ENCODE assay signal across 9 cellular contexts in genomic region chr10:104580321-104580720, GRCh38.
DNase-seq lines count a peak whose midpoint lies in the region; ATAC-seq and TF ChIP-seq lines count a peak whose summit lies in the region.
"Had no signal": no experiment of that assay in that cellular context is flagged by ENCODE, and none has a peak within 500 bp of the region (broad histone marks: within the 10 kb centered on the region; RNA-seq: fewer than 3 reads in every experiment).

No MANE protein-coding gene starts in this region.

- H3K27ac ChIP-seq in caudate nucleus (ENCODE audit: low read depth, low read length) (no peak overlapping the region), mesendoderm (ENCODE audit: low read depth, low read length) (no peak overlapping the region), upper lobe of right lung (no peak overlapping the region)
- H3K27ac ChIP-seq: parathyroid adenoma had no signal

- peak overlapping the region; percentile 45 for H3K56ac ChIP-seq in mesendoderm (ENCODE audit: low read length)

- intact Hi-C loops in upper lobe of right lung (cut with DNase I) = no loop called here

- H2BK5ac ChIP-seq in mesendoderm (ENCODE audit: low read length) = no peak overlapping the region

- H3K4ac ChIP-seq in mesendoderm (ENCODE audit: low read depth, low read length) = no peak overlapping the region

- no CpG with 5 or more reads among the region's 13 CpGs for WGBS in mesendoderm (ENCODE audit: extremely low coverage, insufficient coverage, low lambda C conversion rate)

- H2AK5ac ChIP-seq in mesendoderm (ENCODE audit: low read length) = no peak overlapping the region

- no peaks in the 10 kb centered on the region for H3K9me3 ChIP-seq in upper lobe of right lung

- H3K36me3 Mint-ChIP-seq in HFFc6 (ENCODE audit: low read depth) = no peaks in the 10 kb centered on the region

- DNase-seq in AG09309 (ENCODE audit: low read depth) = peak; percentile 32
- DNase-seq in HFFc6 = peak; percentile 58
- peak in 36 of 61 donors; percentile 3 to 71 (median 22) for DNase-seq in caudate nucleus (lab: John Stamatoyannopoulos, UW)
- no peak for DNase-seq in mesendoderm
- DNase-seq in glomerular visceral epithelial cell (ENCODE audit: extremely low spot score) = no peak
- no peak for DNase-seq in upper lobe of right lung

- peak overlapping the region; percentile 85 for H3K4me3 Mint-ChIP-seq in HFFc6

- no peaks in the 10 kb centered on the region for H3K9me3 Mint-ChIP-seq in HFFc6

- no peak overlapping the region for H3K23ac ChIP-seq in mesendoderm (ENCODE audit: low read length)

- no peaks in the 10 kb centered on the region for H3K79me1 ChIP-seq in mesendoderm (ENCODE audit: low read length)

- H2BK120ac ChIP-seq in mesendoderm (ENCODE audit: low read depth, low read length) = no peak overlapping the region

- H3K36me3 ChIP-seq in mesendoderm (ENCODE audit: control insufficient read depth, insufficient read depth, low read length) = no peaks in the 10 kb centered on the region
- no peaks in the 10 kb centered on the region for H3K36me3 ChIP-seq in upper lobe of right lung

- H3K27ac Mint-ChIP-seq in HFFc6 = peak overlapping the region; percentile 89

- H3K4me1 Mint-ChIP-seq in HFFc6 (ENCODE audit: low read depth) = peaks cover 37% of the 10 kb centered on the region

- H4K5ac ChIP-seq in mesendoderm (ENCODE audit: low read length) = no peak overlapping the region

- H3K9ac ChIP-seq in mesendoderm (ENCODE audit: low read length) = peak overlapping the region; percentile 19
- H3K9ac ChIP-seq: parathyroid adenoma had no signal

- TF ChIP-seq CTCF in AG09309 (IDR thresholded peaks at IDR 0.05; ENCODE audit: control insufficient read depth, insufficient read depth, low read depth, low read length, missing control alignments) = no peak
- TF ChIP-seq CTCF in HFFc6 (IDR thresholded peaks at IDR 0.05) = no peak
- TF ChIP-seq CTCF in upper lobe of right lung (IDR thresholded peaks at IDR 0.05) = no peak

- H3K18ac ChIP-seq in mesendoderm (ENCODE audit: low read length) = no peak overlapping the region

- H3K79me2 ChIP-seq in mesendoderm (ENCODE audit: control insufficient read depth, insufficient read depth, low read length) = no peaks in the 10 kb centered on the region
- H3K79me2 ChIP-seq: parathyroid adenoma had no signal

- H3K27me3 ChIP-seq in mesendoderm (ENCODE audit: insufficient read depth, low read length, poor library complexity) = no peaks in the 10 kb centered on the region
- H3K27me3 ChIP-seq in upper lobe of right lung = peaks cover 16% of the 10 kb centered on the region

- H3K27me3 Mint-ChIP-seq in HFFc6 (ENCODE audit: insufficient read depth) = peaks cover 4% of the 10 kb centered on the region

- H3K4me2 ChIP-seq in mesendoderm (ENCODE audit: low read length) = no peak overlapping the region

- H3K4me3 ChIP-seq in AG09309 (ENCODE audit: control insufficient read depth, low read depth, low read length) = no peak overlapping the region
- no peak overlapping the region for H3K4me3 ChIP-seq in mesendoderm (ENCODE audit: low read length)
- no peak overlapping the region for H3K4me3 ChIP-seq in upper lobe of right lung

- no peak overlapping the region for H4K8ac ChIP-seq in mesendoderm (ENCODE audit: low read depth, low read length)

- H3K4me1 ChIP-seq in mesendoderm (ENCODE audit: control insufficient read depth, low read depth, low read length) = no peaks in the 10 kb centered on the region
- H3K4me1 ChIP-seq in upper lobe of right lung = peaks cover 3% of the 10 kb centered on the region
- H3K4me1 ChIP-seq: parathyroid adenoma had no signal

- no peak for ATAC-seq in HG03175 (IDR thresholded peaks at IDR 0.05; ENCODE audit: unreplicated experiment)
- no peak for ATAC-seq in upper lobe of right lung
- ATAC-seq in HG02610 (IDR thresholded peaks at IDR 0.05; ENCODE audit: unreplicated experiment) = no peak

- H2BK15ac ChIP-seq in mesendoderm (replicated peaks; ENCODE audit: low read depth) = no peak overlapping the region

Comparison
In these comparisons a context has a peak if more than half of its experiments do, and no peak if none do; other contexts are left out.
1. DNase-seq: peak in AG09309 (single experiment), HFFc6 (single experiment) and caudate nucleus (36 of 61); none in mesendoderm (single experiment), glomerular visceral epithelial cell (single experiment) and upper lobe of right lung (single experiment).